ENCODE assay signal across 8 cellular contexts in genomic region chr11:86068138-86068861, GRCh38. TPM values are rescaled to one million over a fixed set of nuclear protein-coding genes. Genes with fewer than 3 reads are reported as not detected.
DNase-seq lines count a peak whose midpoint lies in the region; ATAC-seq and TF ChIP-seq lines count a peak whose summit lies in the region.

No MANE protein-coding gene starts in this region.

- ATAC-seq in HG02759 (IDR thresholded peaks at IDR 0.05; ENCODE audit: unreplicated experiment) (peak; percentile 14), thoracic aorta (ENCODE audit: insufficient number of reproducible peaks, low FRiP score, low read depth) (no peak)
- ATAC-seq in activated T-cell treated with anti-CD3 and anti-CD28 coated beads, Interleukin-2, amount 50 U/mL, for 4 hours, result peak; percentile 17 to 26
- peak; percentile 1 for ATAC-seq in naive thymus-derived CD4-positive, alpha-beta T cell

- H3K9me3 ChIP-seq in esophagus muscularis mucosa (no peaks in the 10 kb centered on the region), thoracic aorta (no peaks in the 10 kb centered on the region)
- no peaks in the 10 kb centered on the region for H3K9me3 ChIP-seq in naive thymus-derived CD4-positive, alpha-beta T cell (ENCODE audit: control insufficient read depth in 2 of 3, low read length in 3 of 3)

- H3K36me3 ChIP-seq in esophagus muscularis mucosa, result no peaks in the 10 kb centered on the region
- peaks cover 0 to 6% (median 0%) of the 10 kb centered on the region in 3 experiments for H3K36me3 ChIP-seq in naive thymus-derived CD4-positive, alpha-beta T cell (ENCODE audit: control insufficient read depth in 2 of 3, insufficient read depth in 3 of 3, low read length in 3 of 3)
- no peaks in the 10 kb centered on the region for H3K36me3 ChIP-seq in thoracic aorta

- no peaks in the 10 kb centered on the region for H3K9me3 Mint-ChIP-seq in activated T-cell treated with anti-CD3 and anti-CD28 coated beads, Interleukin-2, amount 50 U/mL, for 4 hours
- no peaks in the 10 kb centered on the region for H3K9me3 Mint-ChIP-seq in naive thymus-derived CD4-positive, alpha-beta T cell

- H3K27me3 Mint-ChIP-seq in activated T-cell treated with anti-CD3 and anti-CD28 coated beads, Interleukin-2, amount 50 U/mL, for 4 hours (ENCODE audit: low read depth), result no peaks in the 10 kb centered on the region
- H3K27me3 Mint-ChIP-seq in naive thymus-derived CD4-positive, alpha-beta T cell, result no peaks in the 10 kb centered on the region

- CTCF ChIA-PET in naive thymus-derived CD4-positive, alpha-beta T cell (lab: Charles Lee), result interaction anchor here (0.9 to 3.3 kb wide), 5 partner anchors 17 to 213 kb away, joined by 3 to 18 read pairs (median 4); partner anchors contain the start of gene CCDC83

- H3K27ac Mint-ChIP-seq in naive thymus-derived CD4-positive, alpha-beta T cell, result peak overlapping the region; percentile 92 to 97 (median 96)

- intact Hi-C loops in esophagus muscularis mucosa (cut with DNase I), result loop anchor here (10.0 kb wide), 1 partner anchor 57 kb away; no protein-coding TSS in a partner anchor
- intact Hi-C loops in naive thymus-derived CD4-positive, alpha-beta T cell (cut with micrococcal nuclease), result loop anchor here (1.0 to 5.0 kb wide), 6 partner anchors 26 to 969 kb away; partner anchors contain the start of genes TMEM126A (in 2 of the 2), CCDC83 (in 1 of the 2) and TMEM135 (in 1 of the 2)

- POLR2A ChIA-PET in naive thymus-derived CD4-positive, alpha-beta T cell (lab: Charles Lee), result interaction anchor here (0.6 to 2.9 kb wide), 11 partner anchors 10 to 440 kb away, joined by 3 to 16 read pairs (median 8); partner anchors contain the start of genes DLG2, EED, TMEM126A and TMEM126B

- H3K4me3 Mint-ChIP-seq in activated T-cell treated with anti-CD3 and anti-CD28 coated beads, Interleukin-2, amount 50 U/mL, for 4 hours, result peak overlapping the region; percentile 100
- H3K4me3 Mint-ChIP-seq in naive thymus-derived CD4-positive, alpha-beta T cell, result peak overlapping the region; percentile 95 to 100 (median 98)

- peaks cover 15% of the 10 kb centered on the region for H3K36me3 Mint-ChIP-seq in activated T-cell treated with anti-CD3 and anti-CD28 coated beads, Interleukin-2, amount 50 U/mL, for 4 hours (ENCODE audit: insufficient read depth)
- peaks cover 0 to 22% (median 0%) of the 10 kb centered on the region in 5 donors for H3K36me3 Mint-ChIP-seq in naive thymus-derived CD4-positive, alpha-beta T cell

- H3K4me3 ChIP-seq in esophagus muscularis mucosa (peak overlapping the region; percentile 70 to 98 (median 87)), thoracic aorta (peak overlapping the region; percentile 81)
- H3K4me3 ChIP-seq in naive thymus-derived CD4-positive, alpha-beta T cell (ENCODE audit: low read length), result peak overlapping the region; percentile 82

- TF ChIP-seq POLR2A in esophagus muscularis mucosa (IDR thresholded peaks at IDR 0.05; ENCODE audit: low read depth), result no peak

- peaks cover 35% of the 10 kb centered on the region for H3K4me1 Mint-ChIP-seq in activated T-cell treated with anti-CD3 and anti-CD28 coated beads, Interleukin-2, amount 50 U/mL, for 4 hours (ENCODE audit: low read depth)
- H3K4me1 Mint-ChIP-seq in naive thymus-derived CD4-positive, alpha-beta T cell, result peaks cover 40 to 46% (median 42%) of the 10 kb centered on the region in 7 donors

- TF ChIP-seq CTCF in esophagus muscularis mucosa (IDR thresholded peaks at IDR 0.05), result no peak
- no peak for TF ChIP-seq CTCF in thoracic aorta (IDR thresholded peaks at IDR 0.05)

- peak overlapping the region; percentile 95 to 99 (median 97) for H3K27ac ChIP-seq in esophagus muscularis mucosa (replicated peaks in 1 of 4)
- peak overlapping the region; percentile 89 for H3K27ac ChIP-seq in naive thymus-derived CD4-positive, alpha-beta T cell (ENCODE audit: low read depth, low read length)
- H3K27ac ChIP-seq in thoracic aorta, result peak overlapping the region; percentile 95 to 98

- DNase-seq in NCI-H2107 treated with DMSO at 0.1 percent for 48 hours (lab: John Stamatoyannopoulos, UW; ENCODE audit: unreplicated experiment) (peak; percentile 27), NCI-H2107 (lab: John Stamatoyannopoulos, UW) (no peak), NCI-H345 (lab: John Stamatoyannopoulos, UW) (peak; percentile 32), esophagus muscularis mucosa (ENCODE audit: extremely low spot score) (peak; percentile 93), thoracic aorta (ENCODE audit: low spot score) (peak; percentile 18)
- DNase-seq in activated T-cell treated with anti-CD3 and anti-CD28 coated beads, Interleukin-2, amount 50 U/mL, for 4 hours, result peak; percentile 11
- DNase-seq in naive thymus-derived CD4-positive, alpha-beta T cell, result peak; percentile 19 to 53 (median 32)

- H3K4me1 ChIP-seq in esophagus muscularis mucosa (peaks cover 36 to 47% (median 46%) of the 10 kb centered on the region in 4 donors), thoracic aorta (ENCODE audit: control insufficient read depth in 1 of 2, low read depth in 2 of 2) (peaks cover 33% of the 10 kb centered on the region in 2 donors)
- peaks cover 20 to 23% of the 10 kb centered on the region in 2 donors for H3K4me1 ChIP-seq in naive thymus-derived CD4-positive, alpha-beta T cell (ENCODE audit: control insufficient read depth in 2 of 2, insufficient read depth in 2 of 2, low read length in 2 of 2)

- no peak for TF ChIP-seq EP300 in esophagus muscularis mucosa (IDR thresholded peaks at IDR 0.05)

- under 1% methylated on average over 36 of the region's 46 CpGs for WGBS in esophagus muscularis mucosa

- H3K27me3 ChIP-seq in esophagus muscularis mucosa (no peaks in the 10 kb centered on the region), thoracic aorta (replicated peaks; ENCODE audit: insufficient read depth) (no peaks in the 10 kb centered on the region)
- H3K27me3 ChIP-seq in naive thymus-derived CD4-positive, alpha-beta T cell (ENCODE audit: control insufficient read depth in 2 of 2, insufficient read depth in 2 of 2, low read length in 2 of 2), result no peaks in the 10 kb centered on the region

RNA-seq across cellular contexts. Expression of gene PICALM, which starts 0.6 kb away (rescaled TPM):
- 100 to 1,000 TPM in 1 of 3 donors, 10 to 100 TPM in 2; 96.2 to 105 (median 97.6) TPM for total RNA-seq in activated T-cell treated with anti-CD3 and anti-CD28 coated beads, Interleukin-2, amount 50 U/mL, for 4 hours
- 100 to 1,000 TPM; 228 to 281 (median 266) TPM for total RNA-seq in esophagus muscularis mucosa
- total RNA-seq in naive thymus-derived CD4-positive, alpha-beta T cell, result 100 to 1,000 TPM in 4 of 5 experiments, 10 to 100 TPM in 1; 96.7 to 230 (median 102) TPM
- 10 to 100 TPM; 14.6 to 16.1 TPM for polyA plus RNA-seq in naive thymus-derived CD4-positive, alpha-beta T cell
- 100 to 1,000 TPM; 395 to 488 TPM for total RNA-seq in thoracic aorta
